19 cellular contexts compared by ENCODE assay signal in the genomic region with DNA sequence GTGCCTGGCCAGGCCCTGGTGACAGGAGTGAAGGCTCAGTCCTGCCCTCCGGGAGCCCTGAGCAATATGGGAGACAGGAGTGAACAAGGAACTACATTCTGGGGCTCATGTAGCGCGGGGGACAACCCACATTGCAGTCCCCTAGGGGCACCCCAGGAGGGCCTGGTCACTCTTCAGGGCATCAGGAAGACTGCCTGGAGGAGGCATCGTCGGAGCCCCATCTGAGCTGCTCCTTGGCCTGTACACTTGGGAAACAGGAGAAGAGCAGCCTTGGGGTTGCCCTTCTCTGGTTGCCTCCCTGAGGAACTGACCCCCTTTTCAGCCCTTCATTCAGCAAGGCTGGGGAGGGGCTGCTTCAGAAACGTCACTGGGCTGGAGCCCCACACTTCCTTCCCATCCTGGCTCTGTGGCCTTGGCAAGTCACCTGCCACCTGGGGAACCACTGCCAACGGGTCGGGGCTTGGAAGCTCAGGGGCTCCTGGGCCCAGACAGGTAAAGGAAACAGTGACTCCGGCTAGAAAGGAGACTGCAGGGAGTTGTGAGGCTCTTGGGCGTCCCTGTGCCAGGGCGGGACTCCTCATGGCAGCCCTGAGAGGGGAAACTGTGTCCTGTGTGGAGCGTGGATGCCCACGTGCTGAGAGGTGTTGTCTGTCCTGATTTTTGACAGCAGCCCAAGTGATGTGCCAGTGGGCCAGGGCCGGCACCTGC. TPM values are rescaled to one million over a fixed set of nuclear protein-coding genes. Genes with fewer than 3 reads are reported as not detected.
A peak's percentile ranks its signal among the peaks of the same experiment; 100 is the strongest.
DNase-seq lines count a peak whose midpoint lies in the region; ATAC-seq and TF ChIP-seq lines count a peak whose summit lies in the region.
"Had no signal": no experiment of that assay in that cellular context is flagged by ENCODE, and none has a peak within 500 bp of the region (broad histone marks: within the 10 kb centered on the region; RNA-seq: fewer than 3 reads in every experiment).

No MANE protein-coding gene starts in this region.

- no peak for TF ChIP-seq POLR2A in ovary (IDR thresholded peaks at IDR 0.05)

- intact Hi-C loops in heart right ventricle (cut with DNase I), result no loop called here
- intact Hi-C loops in left cardiac atrium (cut with DNase I), result no loop called here
- intact Hi-C loops in ovary (cut with DNase I), result loop anchor here in 1 of 4 donors (10.0 kb wide), 1 partner anchor 505 kb away; a partner anchor contains a TSS
- intact Hi-C loops in upper lobe of right lung (cut with DNase I), result no loop called here

- DNase-seq in heart right ventricle (no peak), left cardiac atrium (no peak), coronary artery (ENCODE audit: low spot score) (no peak), ovary (peak in 1 of 5 donors; percentile 54), upper lobe of right lung (no peak), 8988T (no peak), cerebellar cortex (ENCODE audit: low spot score) (no peak), GM23248 (no peak)
- DNase-seq: AML-193; CD4-positive, alpha-beta memory T cell; DND-41; GDM1; GOT3; NCI-H1105 treated with DMSO at 0.1 percent for 48 hours; NCI-H187; NCI-H446; SHP77 had no signal

- H3K27ac ChIP-seq in heart right ventricle, result peak overlapping the region in 8 of 10 donors; percentile 34 to 86 (median 76)
- H3K27ac ChIP-seq in coronary artery, result peak overlapping the region; percentile 54 to 97
- H3K27ac ChIP-seq in ovary, result peak overlapping the region; percentile 48 to 86
- H3K27ac ChIP-seq in upper lobe of right lung, result peak overlapping the region; percentile 24
- H3K27ac ChIP-seq in GM23248, result no peak overlapping the region
- H3K27ac ChIP-seq: PC-9 had no signal

- H3K4me3 ChIP-seq in heart right ventricle (no peak overlapping the region), coronary artery (no peak overlapping the region), ovary (no peak overlapping the region), upper lobe of right lung (no peak overlapping the region), GM23248 (no peak overlapping the region)
- H3K4me3 ChIP-seq: PC-9 had no signal

- H3K27me3 ChIP-seq in heart right ventricle (no peaks in the 10 kb centered on the region), ovary (no peaks in the 10 kb centered on the region), upper lobe of right lung (no peaks in the 10 kb centered on the region), GM23248 (replicated peaks; ENCODE audit: insufficient read depth) (no peaks in the 10 kb centered on the region)

- H3F3A ChIP-seq in GM23248 (ENCODE audit: insufficient read depth), result no peaks in the 10 kb centered on the region

- H3K9me3 ChIP-seq in heart right ventricle (no peaks in the 10 kb centered on the region), ovary (no peaks in the 10 kb centered on the region), upper lobe of right lung (no peaks in the 10 kb centered on the region), GM23248 (ENCODE audit: low read depth) (no peaks in the 10 kb centered on the region)

- no peaks in the 10 kb centered on the region for H4K20me1 ChIP-seq in GM23248 (ENCODE audit: insufficient read depth)

- no peaks in the 10 kb centered on the region for H3K9me2 ChIP-seq in GM23248 (ENCODE audit: insufficient read depth)

- 87 to 93% methylated on average over 14 of the region's 14 CpGs for WGBS in heart right ventricle, 2 donors
- 87 to 89% (median 87%) methylated on average over 14 of the region's 14 CpGs for WGBS in ovary, 3 donors
- WGBS in GM23248 (ENCODE audit: low coverage in 1 of 2, low lambda C conversion rate in 2 of 2, missing lambda C conversion rate in 2 of 2), 2 experiments, result 92 to 96% methylated on average over 13 to 14 of the region's 14 CpGs

- H3K9ac ChIP-seq in GM23248, result no peak overlapping the region
- H3K9ac ChIP-seq: KMS-11 had no signal

- H3K4me2 ChIP-seq in GM23248 (ENCODE audit: unreplicated experiment), result no peak overlapping the region
- H3K4me2 ChIP-seq: PC-9 had no signal

- peaks cover 3% of the 10 kb centered on the region; the same call in 1 of the 2 replicates for H3K79me2 ChIP-seq in GM23248 (ENCODE audit: insufficient read depth)

- H3K4me1 ChIP-seq in heart right ventricle (peaks cover 45 to 85% (median 71%) of the 10 kb centered on the region in 9 donors), ovary (ENCODE audit: insufficient read depth) (peaks cover 65% of the 10 kb centered on the region), upper lobe of right lung (peaks cover 60% of the 10 kb centered on the region), GM23248 (ENCODE audit: insufficient read depth) (no peaks in the 10 kb centered on the region)

- no peak overlapping the region for H2AFZ ChIP-seq in GM23248
- H2AFZ ChIP-seq: PC-9 had no signal

- TF ChIP-seq EP300 in ovary (IDR thresholded peaks at IDR 0.05), result no peak

- H3K36me3 ChIP-seq in heart right ventricle (peaks cover 0 to 46% (median 0%) of the 10 kb centered on the region in 9 donors), ovary (no peaks in the 10 kb centered on the region), upper lobe of right lung (peaks cover 10% of the 10 kb centered on the region), GM23248 (ENCODE audit: low read depth) (no peaks in the 10 kb centered on the region; the same call in 1 of the 2 replicates)

- in situ Hi-C loops in GM23248 (cut with MboI), result no loop called here

- TF ChIP-seq CTCF in heart right ventricle (IDR thresholded peaks at IDR 0.05), result no peak
- no peak for TF ChIP-seq CTCF in coronary artery (IDR thresholded peaks at IDR 0.05)
- TF ChIP-seq CTCF in ovary (IDR thresholded peaks at IDR 0.05), result no peak
- TF ChIP-seq CTCF in upper lobe of right lung (IDR thresholded peaks at IDR 0.05), result no peak

- ATAC-seq in heart right ventricle (no peak), left cardiac atrium (no peak), upper lobe of right lung (no peak)

RNA-seq across cellular contexts. Expression of a gene that starts 10.1 kb away (rescaled TPM):
- 100 to 1,000 TPM in 3 of 10 donors, 10 to 100 TPM in 7; 53.3 to 119 (median 78.3) TPM for total RNA-seq in heart right ventricle
- polyA plus RNA-seq in heart right ventricle, result 10 to 100 TPM; 35.0 to 58.7 TPM
- 10 to 100 TPM; 66.0 to 68.0 TPM for total RNA-seq in left cardiac atrium
- total RNA-seq in ovary, result 100 to 1,000 TPM in 5 of 7 donors, 10 to 100 TPM in 2; 57.4 to 174 (median 140) TPM
- 100 to 1,000 TPM in 1 of 2 donors, 10 to 100 TPM in 1; 33.2 to 111 TPM for polyA plus RNA-seq in ovary
- total RNA-seq in upper lobe of right lung, result 110 TPM
- 21.5 and 24.2 TPM in 2 replicates for total RNA-seq in GM23248 (2014; rRNA removed; shearing (Covaris generic))
- polyA plus RNA-seq in GM23248 (2016; fragmentation: Nextera tagmentation; extraction: Ambion mirVana), result 24.4 and 25.0 TPM in 2 replicates
